In the genomic region with DNA sequence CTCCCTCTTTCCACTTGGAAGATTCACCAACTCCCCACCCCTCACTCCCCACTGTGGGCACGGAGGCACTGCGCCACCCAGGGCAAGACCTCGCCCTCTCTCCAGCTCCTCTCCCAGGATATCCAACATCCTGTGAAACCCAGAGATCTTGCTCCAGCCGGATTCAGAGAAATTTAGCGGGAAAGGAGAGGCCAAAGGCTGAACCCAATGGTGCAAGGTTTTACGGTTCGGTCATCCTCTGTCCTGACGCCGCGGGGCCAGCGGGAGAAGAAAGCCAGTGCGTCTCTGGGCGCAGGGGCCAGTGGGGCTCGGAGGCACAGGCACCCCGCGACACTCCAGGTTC, we compare ENCODE assay signal across 8 cellular contexts. TPM values are rescaled to one million over a fixed set of nuclear protein-coding genes. Genes with fewer than 3 reads are reported as not detected.
DNase-seq lines count a peak whose midpoint lies in the region; ATAC-seq and TF ChIP-seq lines count a peak whose summit lies in the region.

No MANE protein-coding gene starts in this region.

- WGBS in esophagus muscularis mucosa, result 52% methylated on average over 3 of the region's 16 CpGs

- ATAC-seq in DND-41 (ENCODE audit: insufficient read depth, low read depth) (no peak), HG03342 (IDR thresholded peaks at IDR 0.05; ENCODE audit: unreplicated experiment) (no peak)

- H4K20me1 ChIP-seq in DND-41 (ENCODE audit: insufficient read depth, low read length) (peaks cover 6% of the 10 kb centered on the region; the same call in 1 of the 2 replicates), OCI-LY7 (ENCODE audit: insufficient read depth, low read length) (no peaks in the 10 kb centered on the region)

- intact Hi-C loops in esophagus muscularis mucosa (cut with DNase I), result no loop called here
- intact Hi-C loops in OCI-LY7 (cut with micrococcal nuclease; ENCODE audit: unreplicated experiment), result no loop called here

- CTCF ChIA-PET in OCI-LY7 (lab: Charles Lee; ENCODE audit: unreplicated experiment), result no interaction called here

- H3K4me1 ChIP-seq in DND-41 (ENCODE audit: insufficient read depth, low read length), result peaks cover 57% of the 10 kb centered on the region
- peaks cover 5 to 54% (median 43%) of the 10 kb centered on the region in 4 donors for H3K4me1 ChIP-seq in esophagus muscularis mucosa
- no peaks in the 10 kb centered on the region for H3K4me1 ChIP-seq in parathyroid adenoma
- peaks cover 7% of the 10 kb centered on the region for H3K4me1 ChIP-seq in OCI-LY7 (ENCODE audit: insufficient read depth, low read length, poor library complexity, severe bottlenecking)

- H3K9ac ChIP-seq in DND-41 (ENCODE audit: low read depth, low read length), result peak overlapping the region; percentile 88
- H3K9ac ChIP-seq in parathyroid adenoma, result no peak overlapping the region

- H3K36me3 ChIP-seq in DND-41 (ENCODE audit: insufficient read depth, low read length) (peaks cover 3% of the 10 kb centered on the region; the same call in 1 of the 2 replicates), esophagus muscularis mucosa (no peaks in the 10 kb centered on the region), parathyroid adenoma (ENCODE audit: control insufficient read depth, insufficient read depth, low read length) (no peaks in the 10 kb centered on the region), OCI-LY7 (ENCODE audit: insufficient read depth, low read length) (no peaks in the 10 kb centered on the region)

- H3K79me2 ChIP-seq in DND-41 (ENCODE audit: insufficient read depth, low read length), result peaks cover 50% of the 10 kb centered on the region
- no peaks in the 10 kb centered on the region for H3K79me2 ChIP-seq in parathyroid adenoma
- no peaks in the 10 kb centered on the region for H3K79me2 ChIP-seq in OCI-LY7 (ENCODE audit: insufficient read depth, low read depth, low read length)

- H3K4me3 ChIP-seq in DND-41 (ENCODE audit: low read depth in 1 of 2, low read length in 2 of 2), result peak overlapping the region; percentile 60 to 89; a peak in 3 of 4 replicates
- H3K4me3 ChIP-seq in esophagus muscularis mucosa, result peak overlapping the region; percentile 65 to 88 (median 82)
- H3K4me3 ChIP-seq in parathyroid adenoma (ENCODE audit: low read depth, low read length), result peak overlapping the region; percentile 27
- no peak overlapping the region for H3K4me3 ChIP-seq in OCI-LY7 (ENCODE audit: low read depth, low read length, poor library complexity, severe bottlenecking)

- H3K4me2 ChIP-seq in DND-41 (ENCODE audit: insufficient read depth, low read length) (peak overlapping the region; percentile 92), parathyroid adenoma (ENCODE audit: low read length) (peak overlapping the region; percentile 65), OCI-LY7 (ENCODE audit: low read length) (no peak overlapping the region)

- H2AFZ ChIP-seq in DND-41 (ENCODE audit: low read depth, low read length) (peak overlapping the region; percentile 97), parathyroid adenoma (peak overlapping the region; percentile 82), OCI-LY7 (ENCODE audit: low read length) (no peak overlapping the region)

- TF ChIP-seq EP300 in esophagus muscularis mucosa (IDR thresholded peaks at IDR 0.05), result no peak

- BruUV-seq in OCI-LY7 (replicated peaks; lab: Mats Ljungman, UMichigan), result no TSS peak

- H3K27me3 ChIP-seq in DND-41 (ENCODE audit: insufficient read depth, low read length, poor library complexity), result no peaks in the 10 kb centered on the region
- H3K27me3 ChIP-seq in esophagus muscularis mucosa, result no peaks in the 10 kb centered on the region
- H3K27me3 ChIP-seq in parathyroid adenoma (ENCODE audit: control insufficient read depth, insufficient read depth, low read length), result no peaks in the 10 kb centered on the region

- H3K9me3 ChIP-seq in DND-41 (ENCODE audit: insufficient read depth, low read length, severe bottlenecking), result no peaks in the 10 kb centered on the region
- no peaks in the 10 kb centered on the region for H3K9me3 ChIP-seq in esophagus muscularis mucosa
- H3K9me3 ChIP-seq in parathyroid adenoma (ENCODE audit: control insufficient read depth, low read length), result no peaks in the 10 kb centered on the region
- no peaks in the 10 kb centered on the region for H3K9me3 ChIP-seq in OCI-LY7 (ENCODE audit: low read length)

- DNase-seq in DND-41, result no peak
- peak; percentile 60 for DNase-seq in RKO (ENCODE audit: low spot score)
- no peak for DNase-seq in esophagus muscularis mucosa (ENCODE audit: extremely low spot score)
- no peak for DNase-seq in OCI-LY7 (ENCODE audit: low spot score)
- no peak for DNase-seq in germinal center (ENCODE audit: low spot score)
- no peak for DNase-seq in GF-D8 (lab: John Stamatoyannopoulos, UW)

- POLR2A ChIA-PET in OCI-LY7 (lab: Charles Lee), result interaction anchor here (0.9 to 1.5 kb wide), 2 partner anchors 22 to 31 kb away, joined by 3 to 4 read pairs; no protein-coding TSS in a partner anchor

- no peaks in the 10 kb centered on the region for H3K9me2 ChIP-seq in OCI-LY7 (ENCODE audit: insufficient read depth, low read length)

- no peak for TF ChIP-seq CTCF in DND-41 (IDR thresholded peaks at IDR 0.05; ENCODE audit: borderline replicate concordance, extremely low read depth, low read length, poor library complexity, severe bottlenecking)
- TF ChIP-seq CTCF in esophagus muscularis mucosa (IDR thresholded peaks at IDR 0.05), result no peak
- TF ChIP-seq CTCF in parathyroid adenoma (IDR thresholded peaks at IDR 0.05), result no peak
- TF ChIP-seq CTCF in OCI-LY7 (conservative IDR thresholded peaks at IDR 0.05; ENCODE audit: low read length), result no peak

- no peak for TF ChIP-seq POLR2A in esophagus muscularis mucosa (IDR thresholded peaks at IDR 0.05; ENCODE audit: low read depth)

- H3K27ac ChIP-seq in DND-41 (ENCODE audit: low read length), result peak overlapping the region; percentile 87
- H3K27ac ChIP-seq in esophagus muscularis mucosa (replicated peaks in 1 of 4), result peak overlapping the region; percentile 90 to 95 (median 94)
- peak overlapping the region; percentile 58 for H3K27ac ChIP-seq in parathyroid adenoma
- H3K27ac ChIP-seq in OCI-LY7 (ENCODE audit: low read depth, low read length, poor library complexity, severe bottlenecking), result no peak overlapping the region

RNA-seq across cellular contexts. Expression of a gene that starts 0.4 kb away (rescaled TPM):
- total RNA-seq in esophagus muscularis mucosa (100 to 1,000 TPM; 212 to 292 (median 275) TPM), OCI-LY7 (2022) (0.07 and 0.55 TPM in 2 replicates)
- not detected in 2 replicates for total RNA-seq in OCI-LY7 (2014; rRNA removed; shearing (Covaris generic))

Comparison
In these comparisons a context has a peak if more than half of its experiments do, and no peak if none do; other contexts are left out.
1. RNA of a gene that starts 0.4 kb away (total RNA-seq): 212 to 292 TPM in esophagus muscularis mucosa; 0.07 to 0.55 TPM in OCI-LY7; every median in the first group is over 100 times any median in the second.